11 cellular contexts compared by ENCODE assay signal in genomic region chr3:47057212-47057671, GRCh38.
DNase-seq lines count a peak whose midpoint lies in the region; ATAC-seq and TF ChIP-seq lines count a peak whose summit lies in the region.
"Had no signal": no experiment of that assay in that cellular context is flagged by ENCODE, and none has a peak within 500 bp of the region (broad histone marks: within the 10 kb centered on the region; RNA-seq: fewer than 3 reads in every experiment).

No MANE protein-coding gene starts in this region.

- in situ Hi-C loops in KBM-7 (cut with MboI; ENCODE audit: low pct_unique_long_range_greater_than_20kb, low sequenced_read_pairs): no loop called here

- peak; percentile 88 for ATAC-seq in CD8-positive, alpha-beta T cell
- ATAC-seq in activated naive CD8-positive, alpha-beta T cell treated with anti-CD3 and anti-CD28 coated beads, Interleukin-2, amount 50 U/mL, for 24 hours: peak; percentile 92
- ATAC-seq in GM18502 (IDR thresholded peaks at IDR 0.05; ENCODE audit: poor library complexity, unreplicated experiment): no peak
- no peak for ATAC-seq in GM19351 (IDR thresholded peaks at IDR 0.05; ENCODE audit: unreplicated experiment)

- CTCF ChIA-PET in CD8-positive, alpha-beta T cell (lab: Charles Lee): no interaction called here

- peaks cover 63% of the 10 kb centered on the region for H3K36me3 Mint-ChIP-seq in CD8-positive, alpha-beta T cell
- peaks cover 45% of the 10 kb centered on the region for H3K36me3 Mint-ChIP-seq in activated naive CD8-positive, alpha-beta T cell treated with anti-CD3 and anti-CD28 coated beads, Interleukin-2, amount 50 U/mL, for 24 hours (ENCODE audit: low read depth)

- peaks cover 5% of the 10 kb centered on the region for H3K36me3 ChIP-seq in CD8-positive, alpha-beta T cell (ENCODE audit: insufficient read depth, low read length)

- H3K27ac ChIP-seq in CD8-positive, alpha-beta T cell (ENCODE audit: low read depth, low read length): peak overlapping the region; percentile 7

- H3K4me3 Mint-ChIP-seq in CD8-positive, alpha-beta T cell: peak overlapping the region; percentile 7
- peak overlapping the region; percentile 16 for H3K4me3 Mint-ChIP-seq in activated naive CD8-positive, alpha-beta T cell treated with anti-CD3 and anti-CD28 coated beads, Interleukin-2, amount 50 U/mL, for 24 hours
- H3K4me3 Mint-ChIP-seq: CD14-positive monocyte; dendritic cell treated with granulocyte-macrophage colony-stimulating factor and Interleukin-4, amounts not matched to agents 40 ng/mL and 50 ng/mL, for 4 days had no signal

- TF ChIP-seq CTCF in CD8-positive, alpha-beta T cell (IDR thresholded peaks at IDR 0.05): no peak

- no peaks in the 10 kb centered on the region for H3K27me3 Mint-ChIP-seq in CD8-positive, alpha-beta T cell (ENCODE audit: low read depth)
- no peaks in the 10 kb centered on the region for H3K27me3 Mint-ChIP-seq in activated naive CD8-positive, alpha-beta T cell treated with anti-CD3 and anti-CD28 coated beads, Interleukin-2, amount 50 U/mL, for 24 hours
- H3K27me3 Mint-ChIP-seq: dendritic cell treated with granulocyte-macrophage colony-stimulating factor and Interleukin-4, amounts not matched to agents 40 ng/mL and 50 ng/mL, for 4 days had no signal

- intact Hi-C loops in CD8-positive, alpha-beta T cell (cut with DNase I, micrococcal nuclease): loop anchor here (1.0 to 10.0 kb wide), 4 partner anchors 18 to 112 kb away; partner anchors contain the start of gene SETD2 (in 1 of the 2)

- POLR2A ChIA-PET in CD8-positive, alpha-beta T cell (lab: Charles Lee): interaction anchor here (1.2 kb wide), 1 partner anchor 107 kb away, joined by 3 read pairs; no protein-coding TSS in a partner anchor

- H3K9me3 ChIP-seq in CD8-positive, alpha-beta T cell (ENCODE audit: low read length): no peaks in the 10 kb centered on the region

- no peak overlapping the region for H3K4me3 ChIP-seq in CD8-positive, alpha-beta T cell (ENCODE audit: low read depth, low read length)

- DNase-seq in CD8-positive, alpha-beta T cell: peak in 6 of 7 experiments; percentile 7 to 75 (median 51)
- DNase-seq in activated CD4-positive, alpha-beta T cell treated with anti-CD3 and anti-CD28 coated beads for 48 hours: peak; percentile 59
- DNase-seq in activated naive CD8-positive, alpha-beta T cell treated with anti-CD3 and anti-CD28 coated beads, Interleukin-2, amount 50 U/mL, for 24 hours: peak; percentile 29
- DNase-seq in stimulated activated CD4-positive, alpha-beta T cell treated with anti-CD3 and anti-CD28 coated beads, Interleukin-12 subunit alpha, Interleukin-12 subunit beta, amount 100 ng/mL, for 24 hours (ENCODE audit: low read depth in 2 of 2): peak; percentile 23 to 30
- DNase-seq in NCI-H146 (lab: John Stamatoyannopoulos, UW) (no peak), KBM-7 (no peak)
- DNase-seq: RPMI8226 had no signal

- H3K9me3 Mint-ChIP-seq in CD8-positive, alpha-beta T cell: no peaks in the 10 kb centered on the region
- H3K9me3 Mint-ChIP-seq in activated naive CD8-positive, alpha-beta T cell treated with anti-CD3 and anti-CD28 coated beads, Interleukin-2, amount 50 U/mL, for 24 hours: no peaks in the 10 kb centered on the region
- H3K9me3 Mint-ChIP-seq: CD14-positive monocyte; dendritic cell treated with granulocyte-macrophage colony-stimulating factor and Interleukin-4, amounts not matched to agents 40 ng/mL and 50 ng/mL, for 4 days had no signal

- peak overlapping the region; percentile 92 for H3K27ac Mint-ChIP-seq in CD8-positive, alpha-beta T cell
- peak overlapping the region; percentile 73 for H3K27ac Mint-ChIP-seq in activated naive CD8-positive, alpha-beta T cell treated with anti-CD3 and anti-CD28 coated beads, Interleukin-2, amount 50 U/mL, for 24 hours
- H3K27ac Mint-ChIP-seq: dendritic cell treated with granulocyte-macrophage colony-stimulating factor and Interleukin-4, amounts not matched to agents 40 ng/mL and 50 ng/mL, for 4 days had no signal

- no peaks in the 10 kb centered on the region for H3K27me3 ChIP-seq in CD8-positive, alpha-beta T cell (ENCODE audit: insufficient read depth, low read length)

- H3K4me1 Mint-ChIP-seq in CD8-positive, alpha-beta T cell (ENCODE audit: low read depth): peaks cover 39% of the 10 kb centered on the region
- H3K4me1 Mint-ChIP-seq in activated naive CD8-positive, alpha-beta T cell treated with anti-CD3 and anti-CD28 coated beads, Interleukin-2, amount 50 U/mL, for 24 hours: peaks cover 38% of the 10 kb centered on the region

- peaks cover 15% of the 10 kb centered on the region for H3K4me1 ChIP-seq in CD8-positive, alpha-beta T cell (ENCODE audit: insufficient read depth, low read length)

Comparison
In these comparisons a context has a peak if more than half of its experiments do, and no peak if none do; other contexts are left out.
1. ATAC-seq: peak in CD8-positive, alpha-beta T cell (single experiment) and activated naive CD8-positive, alpha-beta T cell treated with anti-CD3 and anti-CD28 coated beads, Interleukin-2, amount 50 U/mL, for 24 hours (single experiment); none in GM18502 (single experiment) and GM19351 (single experiment).
2. DNase-seq: peak in CD8-positive, alpha-beta T cell (6 of 7), activated CD4-positive, alpha-beta T cell treated with anti-CD3 and anti-CD28 coated beads for 48 hours (single experiment), activated naive CD8-positive, alpha-beta T cell treated with anti-CD3 and anti-CD28 coated beads, Interleukin-2, amount 50 U/mL, for 24 hours (single experiment) and stimulated activated CD4-positive, alpha-beta T cell treated with anti-CD3 and anti-CD28 coated beads, Interleukin-12 subunit alpha, Interleukin-12 subunit beta, amount 100 ng/mL, for 24 hours (2 of 2); none in NCI-H146 (single experiment) and KBM-7 (single experiment).